1 cellular context compared by ENCODE assay signal in the genomic region with DNA sequence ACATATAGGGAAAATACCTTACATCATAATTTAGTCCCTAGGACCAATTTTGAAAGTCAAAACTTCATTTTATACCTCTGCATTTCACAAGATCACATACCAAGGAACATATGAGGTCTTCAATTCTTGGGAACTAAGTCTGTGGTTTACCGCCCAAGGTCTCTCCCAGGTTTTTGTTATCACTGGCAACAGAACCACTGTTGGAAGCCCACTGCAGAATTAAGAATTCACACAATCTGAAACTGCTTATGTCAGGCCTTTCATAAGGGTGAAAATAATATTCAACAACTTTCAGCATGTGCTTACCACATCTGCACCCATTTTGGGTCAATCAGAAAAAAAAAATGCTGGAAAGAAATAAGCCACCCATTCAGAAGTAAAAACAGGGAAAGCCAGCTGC.
TF ChIP-seq lines count a peak whose summit lies in the region.

No MANE protein-coding gene starts in this region.

TF ChIP-seq in H1, 55 proteins besides CTCF, POLR2A, EP300 and RAD21:
- TF ChIP-seq TEAD4 (IDR thresholded peaks at IDR 0.05; ENCODE audit: low read depth, low read length) (no peak), POU5F1 (IDR thresholded peaks at IDR 0.05; ENCODE audit: low read depth, low read length) (no peak), BRCA1 (IDR thresholded peaks at IDR 0.05; ENCODE audit: low read depth, low read length) (no peak)
